ENCODE assay signal across 9 cellular contexts in genomic region chr1:7478797-7479499, GRCh38.
A peak's percentile ranks its signal among the peaks of the same experiment; 100 is the strongest.
DNase-seq lines count a peak whose midpoint lies in the region; ATAC-seq, FAIRE-seq and TF ChIP-seq lines count a peak whose summit lies in the region.
"Had no signal": no experiment of that assay in that cellular context is flagged by ENCODE, and none has a peak within 500 bp of the region (broad histone marks: within the 10 kb centered on the region; RNA-seq: fewer than 3 reads in every experiment).

No MANE protein-coding gene starts in this region.

- no peaks in the 10 kb centered on the region for H3K4me1 Mint-ChIP-seq in activated T-helper 17 cell treated with anti-CD3 and anti-CD28 coated beads, Interleukin-2, amount 50 U/mL, for 72 hours

- 19 to 35% (median 23%) methylated on average over 14 of the region's 14 CpGs for WGBS in small intestine, 3 donors

- H3K4me1 ChIP-seq in small intestine (ENCODE audit: control insufficient read depth in 2 of 2, insufficient read depth in 1 of 2, low read depth in 1 of 2, low read length in 1 of 2), result no peaks in the 10 kb centered on the region

- no peak overlapping the region for H3K4me3 ChIP-seq in small intestine (ENCODE audit: low read depth in 1 of 2, low read length in 2 of 2)

- peak; percentile 55 for DNase-seq in GM20000 (ENCODE audit: low spot score)
- peak; percentile 85 for DNase-seq in RPMI7951 (ENCODE audit: low read depth)
- DNase-seq in head of caudate nucleus, result peak in 32 of 42 donors; percentile 22 to 80 (median 50)
- peak; percentile 34 for DNase-seq in small intestine

- intact Hi-C loops in head of caudate nucleus (cut with DNase I), result no loop called here

- no peak for FAIRE-seq in small intestine (lab: Jason Lieb, UNC)
- FAIRE-seq: frontal cortex had no signal

- no peak for ATAC-seq in HG03442 (IDR thresholded peaks at IDR 0.05; ENCODE audit: unreplicated experiment)
- no peak for ATAC-seq in activated T-helper 17 cell treated with anti-CD3 and anti-CD28 coated beads, Interleukin-2, amount 50 U/mL, for 72 hours (replicated peaks)
- no peak for ATAC-seq in GM18873 (IDR thresholded peaks at IDR 0.05; ENCODE audit: low FRiP score, unreplicated experiment)
- no peak for ATAC-seq in GM19452 (IDR thresholded peaks at IDR 0.05; ENCODE audit: unreplicated experiment)

- no peaks in the 10 kb centered on the region for H3K36me3 Mint-ChIP-seq in activated T-helper 17 cell treated with anti-CD3 and anti-CD28 coated beads, Interleukin-2, amount 50 U/mL, for 72 hours (ENCODE audit: low read depth)

- no peak for TF ChIP-seq CTCF in GM20000 (IDR thresholded peaks at IDR 0.05; ENCODE audit: extremely low read depth, missing control alignments)

- H3K27ac Mint-ChIP-seq in activated T-helper 17 cell treated with anti-CD3 and anti-CD28 coated beads, Interleukin-2, amount 50 U/mL, for 72 hours, result no peak overlapping the region

- no peaks in the 10 kb centered on the region for H3K36me3 ChIP-seq in small intestine (ENCODE audit: control insufficient read depth in 2 of 2, insufficient read depth in 2 of 2, low read length in 2 of 2)

- peaks cover 3% of the 10 kb centered on the region for H3K27me3 Mint-ChIP-seq in activated T-helper 17 cell treated with anti-CD3 and anti-CD28 coated beads, Interleukin-2, amount 50 U/mL, for 72 hours

- H3K9me3 Mint-ChIP-seq in activated T-helper 17 cell treated with anti-CD3 and anti-CD28 coated beads, Interleukin-2, amount 50 U/mL, for 72 hours, result no peaks in the 10 kb centered on the region

- no peak overlapping the region for H3K4me3 Mint-ChIP-seq in activated T-helper 17 cell treated with anti-CD3 and anti-CD28 coated beads, Interleukin-2, amount 50 U/mL, for 72 hours

- H3K27me3 ChIP-seq in small intestine (ENCODE audit: control insufficient read depth in 2 of 2, insufficient read depth in 2 of 2, low read length in 2 of 2), result peaks cover 0 to 2% of the 10 kb centered on the region in 2 donors

- peak overlapping the region in 1 of 2 donors; percentile 89 for H3K27ac ChIP-seq in small intestine (ENCODE audit: low read depth in 1 of 2, low read length in 1 of 2)

- H3K9me3 ChIP-seq in small intestine (ENCODE audit: control insufficient read depth, low read depth), result no peaks in the 10 kb centered on the region

Comparison
In these comparisons a context has a peak if more than half of its experiments do, and no peak if none do; other contexts are left out.
1. DNase-seq: peak in every context shown above with its lines; median percentile 85 in RPMI7951; 55 in GM20000; 50 in head of caudate nucleus; 34 in small intestine.